In the genomic region with DNA sequence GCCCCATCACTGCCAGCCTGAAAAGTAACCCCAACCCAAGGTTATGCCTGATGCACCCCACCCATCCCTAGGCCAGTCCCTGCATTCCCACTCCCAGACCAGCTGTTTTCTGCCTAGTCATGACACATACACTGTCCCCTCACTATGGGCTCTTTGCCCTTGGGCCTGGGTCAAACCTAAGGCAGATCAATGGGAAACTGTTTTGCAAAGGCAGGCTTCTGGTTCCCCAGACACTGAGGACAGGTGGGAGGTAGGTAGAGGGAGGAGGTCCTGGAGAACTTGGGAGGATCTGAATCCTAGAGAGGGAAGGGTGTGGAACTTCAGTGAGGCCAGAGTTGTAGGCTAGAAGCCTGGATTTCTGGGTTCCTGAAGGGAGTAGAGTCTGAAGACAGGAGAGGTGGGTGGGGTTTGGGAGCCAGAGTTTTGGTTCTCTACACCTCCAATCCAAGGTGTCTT, we compare ENCODE assay signal across 9 cellular contexts. TPM values are rescaled to one million over a fixed set of nuclear protein-coding genes. Genes with fewer than 3 reads are reported as not detected.
DNase-seq lines count a peak whose midpoint lies in the region; ATAC-seq, FAIRE-seq and TF ChIP-seq lines count a peak whose summit lies in the region.
"Had no signal": no experiment of that assay in that cellular context is flagged by ENCODE, and none has a peak within 500 bp of the region (broad histone marks: within the 10 kb centered on the region; RNA-seq: fewer than 3 reads in every experiment).

No MANE protein-coding gene starts in this region.

- no peak for FAIRE-seq in keratinocyte (lab: Jason Lieb, UNC)
- FAIRE-seq: A204.1 had no signal

- H2AFZ ChIP-seq in keratinocyte (ENCODE audit: control insufficient read depth, low read length), result no peak overlapping the region

- H3K27me3 ChIP-seq in keratinocyte (ENCODE audit: control insufficient read depth, extremely low read depth, insufficient read depth, low read length), result no peaks in the 10 kb centered on the region
- H3K27me3 ChIP-seq in subcutaneous abdominal adipose tissue (ENCODE audit: control insufficient read depth in 5 of 5, insufficient read depth in 4 of 5, low read length in 5 of 5), result no peaks in the 10 kb centered on the region

- no peaks in the 10 kb centered on the region for H3K27me3 Mint-ChIP-seq in T-helper 1 cell treated with Interleukin-12 subunit alpha and Interleukin-12 subunit beta and Interleukin-4 antibody, amounts not matched to agents 30 μg/mL and 1 μg/mL, for 36 hours (ENCODE audit: low read depth)
- H3K27me3 Mint-ChIP-seq in activated naive CD8-positive, alpha-beta T cell treated with anti-CD3 and anti-CD28 coated beads, Interleukin-2, amount 50 U/mL, for 24 hours, result no peaks in the 10 kb centered on the region

- peak overlapping the region; percentile 84 for H3K4me2 ChIP-seq in keratinocyte (ENCODE audit: control insufficient read depth, extremely low read depth, insufficient read depth, low read depth, low read length)

- dilution Hi-C loops in keratinocyte (cut with MboI; ENCODE audit: extremely low pct_ligation_motif_present, low sequenced_read_pairs), result no loop called here

- peaks cover 24 to 40% of the 10 kb centered on the region in 2 experiments for H3K36me3 ChIP-seq in keratinocyte (ENCODE audit: control insufficient read depth in 2 of 2, extremely low read depth in 1 of 2, insufficient read depth in 2 of 2, low read length in 2 of 2)
- peaks cover 7 to 37% (median 31%) of the 10 kb centered on the region in 5 donors for H3K36me3 ChIP-seq in subcutaneous abdominal adipose tissue (ENCODE audit: control insufficient read depth in 5 of 5, insufficient read depth in 5 of 5, low read length in 5 of 5)

- ATAC-seq in activated naive CD8-positive, alpha-beta T cell treated with anti-CD3 and anti-CD28 coated beads, Interleukin-2, amount 50 U/mL, for 24 hours, result no peak
- ATAC-seq in GM18511 (IDR thresholded peaks at IDR 0.05; ENCODE audit: unreplicated experiment), result no peak

- TF ChIP-seq CTCF in keratinocyte (optimal IDR thresholded peaks at IDR 0.05 in 1 of 3, IDR thresholded peaks at IDR 0.05 in 1 of 3, conservative IDR thresholded peaks at IDR 0.05 in 1 of 3; ENCODE audit: extremely low read depth in 1 of 3, insufficient read depth in 2 of 3, low read length in 3 of 3), result no peak

- peak overlapping the region; percentile 100 for H3K4me3 Mint-ChIP-seq in T-helper 1 cell treated with Interleukin-12 subunit alpha and Interleukin-12 subunit beta and Interleukin-4 antibody, amounts not matched to agents 30 μg/mL and 1 μg/mL, for 36 hours
- H3K4me3 Mint-ChIP-seq in activated naive CD8-positive, alpha-beta T cell treated with anti-CD3 and anti-CD28 coated beads, Interleukin-2, amount 50 U/mL, for 24 hours, result peak overlapping the region; percentile 97

- H3K4me3 ChIP-seq in keratinocyte (ENCODE audit: control insufficient read depth in 2 of 3, extremely low read depth in 1 of 3, insufficient read depth in 2 of 3, low read depth in 1 of 3, low read length in 3 of 3) (peak overlapping the region; percentile 62 to 88 (median 66)), subcutaneous abdominal adipose tissue (ENCODE audit: low read depth in 1 of 5, low read length in 5 of 5) (peak overlapping the region; percentile 80 to 98 (median 93))

- peaks cover 51% of the 10 kb centered on the region for H3K4me1 Mint-ChIP-seq in T-helper 1 cell treated with Interleukin-12 subunit alpha and Interleukin-12 subunit beta and Interleukin-4 antibody, amounts not matched to agents 30 μg/mL and 1 μg/mL, for 36 hours (ENCODE audit: low read depth)
- H3K4me1 Mint-ChIP-seq in activated naive CD8-positive, alpha-beta T cell treated with anti-CD3 and anti-CD28 coated beads, Interleukin-2, amount 50 U/mL, for 24 hours, result peaks cover 64% of the 10 kb centered on the region

- H3K79me2 ChIP-seq in keratinocyte (ENCODE audit: control insufficient read depth, insufficient read depth, low read length), result peaks cover 39% of the 10 kb centered on the region

- no peaks in the 10 kb centered on the region for H3K9me3 Mint-ChIP-seq in T-helper 1 cell treated with Interleukin-12 subunit alpha and Interleukin-12 subunit beta and Interleukin-4 antibody, amounts not matched to agents 30 μg/mL and 1 μg/mL, for 36 hours
- H3K9me3 Mint-ChIP-seq in activated naive CD8-positive, alpha-beta T cell treated with anti-CD3 and anti-CD28 coated beads, Interleukin-2, amount 50 U/mL, for 24 hours, result no peaks in the 10 kb centered on the region

- H4K20me1 ChIP-seq in keratinocyte (ENCODE audit: control insufficient read depth, extremely low read depth, insufficient read depth, low read length), result peaks cover 19% of the 10 kb centered on the region

- H3K4me1 ChIP-seq in keratinocyte (ENCODE audit: control insufficient read depth, extremely low read depth, insufficient read depth, low read length) (peaks cover 47% of the 10 kb centered on the region), subcutaneous abdominal adipose tissue (ENCODE audit: control insufficient read depth in 5 of 5, insufficient read depth in 5 of 5, low read length in 5 of 5) (peaks cover 13 to 80% (median 63%) of the 10 kb centered on the region in 5 donors)

- H3K9me1 ChIP-seq in keratinocyte (ENCODE audit: control insufficient read depth, extremely low read depth, insufficient read depth, low read length), result peaks cover 4% of the 10 kb centered on the region

- DNase-seq in T-helper 1 cell, result no peak
- no peak for DNase-seq in activated naive CD8-positive, alpha-beta T cell treated with anti-CD3 and anti-CD28 coated beads, Interleukin-2, amount 50 U/mL, for 24 hours
- no peak for DNase-seq in keratinocyte (ENCODE audit: low read depth, low spot score)
- no peak for DNase-seq in ureter (ENCODE audit: low spot score)
- DNase-seq in NCI-H69 (lab: John Stamatoyannopoulos, UW), result no peak

- H3K9me3 ChIP-seq in keratinocyte (ENCODE audit: control insufficient read depth, low read depth, low read length) (no peaks in the 10 kb centered on the region), subcutaneous abdominal adipose tissue (ENCODE audit: control insufficient read depth in 5 of 5, low read length in 5 of 5) (no peaks in the 10 kb centered on the region)

- peak overlapping the region; percentile 96 for H3K27ac ChIP-seq in keratinocyte (ENCODE audit: control insufficient read depth, insufficient read depth, low read length)
- peak overlapping the region; percentile 100 for H3K27ac ChIP-seq in subcutaneous abdominal adipose tissue (ENCODE audit: low read depth, low read length)

- peak overlapping the region; percentile 93 for H3K27ac Mint-ChIP-seq in T-helper 1 cell treated with Interleukin-12 subunit alpha and Interleukin-12 subunit beta and Interleukin-4 antibody, amounts not matched to agents 30 μg/mL and 1 μg/mL, for 36 hours
- H3K27ac Mint-ChIP-seq in activated naive CD8-positive, alpha-beta T cell treated with anti-CD3 and anti-CD28 coated beads, Interleukin-2, amount 50 U/mL, for 24 hours, result peak overlapping the region; percentile 83

- H3K9ac ChIP-seq in keratinocyte (ENCODE audit: control insufficient read depth, extremely low read depth, insufficient read depth, low read length), result peak overlapping the region; percentile 90
- peak overlapping the region; percentile 97 to 100 (median 98) for H3K9ac ChIP-seq in subcutaneous abdominal adipose tissue (ENCODE audit: low read length in 5 of 5)

- peaks cover 48% of the 10 kb centered on the region for H3K36me3 Mint-ChIP-seq in T-helper 1 cell treated with Interleukin-12 subunit alpha and Interleukin-12 subunit beta and Interleukin-4 antibody, amounts not matched to agents 30 μg/mL and 1 μg/mL, for 36 hours (ENCODE audit: low read depth)
- H3K36me3 Mint-ChIP-seq in activated naive CD8-positive, alpha-beta T cell treated with anti-CD3 and anti-CD28 coated beads, Interleukin-2, amount 50 U/mL, for 24 hours (ENCODE audit: low read depth), result peaks cover 43% of the 10 kb centered on the region

RNA-seq across cellular contexts. Expression of a gene that starts 2.1 kb away (rescaled TPM):
- 759 to 873 TPM (median 832 TPM) in 3 replicates for polyA plus RNA-seq in keratinocyte
- 179 TPM for polyA plus RNA-seq in keratinocyte (2011; ENCODE audit: low read depth)
- polyA plus RNA-seq in keratinocyte (2011; cell fraction: cytosol; rRNA removed), result 745 and 872 TPM in 2 replicates
- polyA plus RNA-seq in keratinocyte (2011; cell fraction: nucleus; rRNA removed), result 529 and 614 TPM in 2 replicates
- polyA plus RNA-seq in keratinocyte (2012; ENCODE audit: low replicate concordance), result 410 and 713 TPM in 2 replicates
- polyA minus RNA-seq in keratinocyte, result 523 to 625 TPM (median 598 TPM) in 3 replicates
- polyA minus RNA-seq in keratinocyte (2011; cell fraction: cytosol; rRNA and poly(A)+ RNA removed), result 418 TPM
- polyA minus RNA-seq in keratinocyte (2011; cell fraction: nucleus; rRNA and poly(A)+ RNA removed), result 155 and 178 TPM in 2 replicates
- 276 TPM for total RNA-seq in ureter

RNA-seq across cellular contexts. Expression of a gene that starts 5.2 kb away (rescaled TPM):
- 3.0 to 6.7 TPM (median 3.1 TPM) in 3 replicates for polyA plus RNA-seq in keratinocyte
- polyA plus RNA-seq in keratinocyte (2011; ENCODE audit: low read depth), result 9.8 TPM
- 4.0 and 8.0 TPM in 2 replicates for polyA plus RNA-seq in keratinocyte (2011; cell fraction: cytosol; rRNA removed)
- 7.7 and 10.1 TPM in 2 replicates for polyA plus RNA-seq in keratinocyte (2011; cell fraction: nucleus; rRNA removed)
- 5.5 and 20.4 TPM in 2 replicates for polyA plus RNA-seq in keratinocyte (2012; ENCODE audit: low replicate concordance)
- 1.6 to 5.6 TPM (median 2.6 TPM) in 3 replicates for polyA minus RNA-seq in keratinocyte
- 4.0 TPM for polyA minus RNA-seq in keratinocyte (2011; cell fraction: cytosol; rRNA and poly(A)+ RNA removed)
- polyA minus RNA-seq in keratinocyte (2011; cell fraction: nucleus; rRNA and poly(A)+ RNA removed), result 1.2 and 2.5 TPM in 2 replicates
- 33.3 TPM for total RNA-seq in ureter

RNA-seq across cellular contexts. Expression of a gene that starts 5.5 kb away (rescaled TPM):
- 9.4 to 14.8 TPM (median 11.4 TPM) in 3 replicates for polyA plus RNA-seq in keratinocyte
- 3.5 TPM for polyA plus RNA-seq in keratinocyte (2011; ENCODE audit: low read depth)
- 2.8 and 3.0 TPM in 2 replicates for polyA plus RNA-seq in keratinocyte (2011; cell fraction: cytosol; rRNA removed)
- 70.2 and 88.1 TPM in 2 replicates for polyA plus RNA-seq in keratinocyte (2011; cell fraction: nucleus; rRNA removed)
- 5.7 and 8.1 TPM in 2 replicates for polyA plus RNA-seq in keratinocyte (2012; ENCODE audit: low replicate concordance)
- polyA minus RNA-seq in keratinocyte, result 11.4 to 26.0 TPM (median 11.9 TPM) in 3 replicates
- 4.6 TPM for polyA minus RNA-seq in keratinocyte (2011; cell fraction: cytosol; rRNA and poly(A)+ RNA removed)
- polyA minus RNA-seq in keratinocyte (2011; cell fraction: nucleus; rRNA and poly(A)+ RNA removed), result 16.9 and 24.6 TPM in 2 replicates
- 27.8 TPM for total RNA-seq in ureter

RNA-seq across cellular contexts. Expression of a gene that starts 11.1 kb away (rescaled TPM):
- polyA plus RNA-seq in keratinocyte, result 0.06 to 0.21 TPM (median 0.10 TPM) in 3 replicates
- 0.19 TPM for polyA plus RNA-seq in keratinocyte (2011; ENCODE audit: low read depth)
- polyA plus RNA-seq in keratinocyte (2011; cell fraction: cytosol; rRNA removed), result 0.06 and 0.12 TPM in 2 replicates
- polyA plus RNA-seq in keratinocyte (2011; cell fraction: nucleus; rRNA removed), result 0.57 and 0.65 TPM in 2 replicates
- polyA plus RNA-seq in keratinocyte (2012; ENCODE audit: low replicate concordance), result 0.09 and 2.5 TPM in 2 replicates
- polyA minus RNA-seq in keratinocyte, result 0.20 TPM in 1 of 3 replicates, not detected in the others
- polyA minus RNA-seq in keratinocyte (2011; cell fraction: cytosol; rRNA and poly(A)+ RNA removed), result not detected
- not detected in 2 replicates for polyA minus RNA-seq in keratinocyte (2011; cell fraction: nucleus; rRNA and poly(A)+ RNA removed)
- 0.26 TPM for total RNA-seq in ureter

RNA-seq across cellular contexts. Expression of a gene that starts 12.7 kb away (rescaled TPM):
- polyA plus RNA-seq in keratinocyte, result 2.3 to 3.1 TPM (median 2.4 TPM) in 3 replicates
- 25.5 TPM for polyA plus RNA-seq in keratinocyte (2011; ENCODE audit: low read depth)
- polyA plus RNA-seq in keratinocyte (2011; cell fraction: cytosol; rRNA removed), result 2.8 and 4.9 TPM in 2 replicates
- polyA plus RNA-seq in keratinocyte (2011; cell fraction: nucleus; rRNA removed), result 5.9 and 7.2 TPM in 2 replicates
- 2.6 and 230 TPM in 2 replicates for polyA plus RNA-seq in keratinocyte (2012; ENCODE audit: low replicate concordance)
- polyA minus RNA-seq in keratinocyte, result 4.5 to 5.1 TPM (median 4.6 TPM) in 3 replicates
- polyA minus RNA-seq in keratinocyte (2011; cell fraction: cytosol; rRNA and poly(A)+ RNA removed), result not detected
- 3.0 and 6.8 TPM in 2 replicates for polyA minus RNA-seq in keratinocyte (2011; cell fraction: nucleus; rRNA and poly(A)+ RNA removed)
- total RNA-seq in ureter, result not detected
